ENCODE assay signal across 20 cellular contexts in the genomic region with DNA sequence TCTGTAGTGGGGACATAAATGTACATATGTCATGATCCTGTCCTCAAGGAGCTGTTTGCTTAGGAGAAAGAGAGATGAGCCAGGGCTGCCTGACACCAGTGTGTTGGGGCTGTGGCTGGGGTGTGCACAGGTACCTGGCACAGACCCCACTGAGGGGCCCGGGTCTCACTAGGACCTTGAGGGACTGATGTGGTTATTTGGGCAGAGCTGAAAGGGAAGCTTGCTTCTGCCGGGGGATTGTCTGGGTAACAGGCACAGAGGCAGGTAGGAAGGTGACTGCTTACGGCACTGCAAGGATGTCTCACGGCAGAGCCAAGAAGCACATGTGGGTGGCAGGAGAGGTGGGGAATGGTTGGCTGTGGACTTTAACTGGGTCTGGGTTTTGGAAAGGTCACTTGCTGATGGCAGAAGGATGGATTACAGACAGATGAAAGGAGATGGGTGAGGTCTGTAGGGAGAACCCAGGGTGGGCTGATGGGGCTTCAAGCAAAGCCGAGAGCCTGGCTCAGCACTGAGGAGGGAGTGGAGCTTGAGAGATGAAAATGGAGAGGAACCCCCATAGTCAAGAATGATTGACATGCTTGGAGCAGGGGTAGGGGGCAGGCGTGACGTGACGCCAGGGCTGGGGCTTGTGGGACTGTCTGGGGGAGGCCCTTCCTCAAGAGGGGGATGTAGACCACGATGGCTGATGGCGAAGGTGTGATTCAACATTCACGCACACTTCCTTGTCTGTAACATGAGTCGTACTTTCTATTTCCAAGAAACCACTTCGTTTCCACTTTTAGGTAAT.
A peak's percentile ranks its signal among the peaks of the same experiment; 100 is the strongest.
DNase-seq lines count a peak whose midpoint lies in the region; ATAC-seq and TF ChIP-seq lines count a peak whose summit lies in the region.
"Had no signal": no experiment of that assay in that cellular context is flagged by ENCODE, and none has a peak within 500 bp of the region (broad histone marks: within the 10 kb centered on the region; RNA-seq: fewer than 3 reads in every experiment).

No MANE protein-coding gene starts in this region.

- no peak overlapping the region for H3K27ac Mint-ChIP-seq in activated CD8-positive, alpha-beta memory T cell treated with anti-CD3 and anti-CD28 coated beads, Interleukin-2, amount 10 ng/mL, durations not matched to agents 7 days and 5 days
- peak overlapping the region; percentile 47 for H3K27ac Mint-ChIP-seq in activated naive CD8-positive, alpha-beta T cell
- H3K27ac Mint-ChIP-seq in type B pancreatic cell (no peak overlapping the region), T-helper 17 cell (no peak overlapping the region)
- H3K27ac Mint-ChIP-seq: CD8-positive, alpha-beta memory T cell; IgD-negative memory B cell had no signal

- peak; percentile 18 for DNase-seq in activated CD8-positive, alpha-beta memory T cell treated with anti-CD3 and anti-CD28 coated beads, Interleukin-2, amount 10 ng/mL, durations not matched to agents 7 days and 5 days
- DNase-seq in activated CD8-positive, alpha-beta memory T cell treated with anti-CD3 and anti-CD28 coated beads, Interleukin-2, amount 50 U/mL, for 48 hours, result no peak
- peak; percentile 34 for DNase-seq in islet precursor cell
- peak; percentile 47 for DNase-seq in type B pancreatic cell (ENCODE audit: extremely low spot score, unreplicated experiment)
- no peak for DNase-seq in Right ventricle myocardium superior
- DNase-seq in T-helper 17 cell, result no peak
- no peak for DNase-seq in GM13976 (ENCODE audit: low spot score)
- DNase-seq: Calu3; CD8-positive, alpha-beta memory T cell; DMS153; GOT3; NCI-H1694; NCI-H2081; NCI-H2171; NCI-H345; NCI-H524; NCI-H774 had no signal

- no peaks in the 10 kb centered on the region for H3K4me1 Mint-ChIP-seq in activated CD8-positive, alpha-beta memory T cell treated with anti-CD3 and anti-CD28 coated beads, Interleukin-2, amount 10 ng/mL, durations not matched to agents 7 days and 5 days
- peaks cover 13% of the 10 kb centered on the region for H3K4me1 Mint-ChIP-seq in activated naive CD8-positive, alpha-beta T cell (ENCODE audit: low read depth)
- H3K4me1 Mint-ChIP-seq in type B pancreatic cell (ENCODE audit: unreplicated experiment), result no peaks in the 10 kb centered on the region
- H3K4me1 Mint-ChIP-seq in T-helper 17 cell, result no peaks in the 10 kb centered on the region
- H3K4me1 Mint-ChIP-seq: CD8-positive, alpha-beta memory T cell; IgD-negative memory B cell had no signal

- no peaks in the 10 kb centered on the region for H3K36me3 Mint-ChIP-seq in activated CD8-positive, alpha-beta memory T cell treated with anti-CD3 and anti-CD28 coated beads, Interleukin-2, amount 10 ng/mL, durations not matched to agents 7 days and 5 days
- H3K36me3 Mint-ChIP-seq in activated naive CD8-positive, alpha-beta T cell, result no peaks in the 10 kb centered on the region
- H3K36me3 Mint-ChIP-seq in type B pancreatic cell (no peaks in the 10 kb centered on the region), T-helper 17 cell (ENCODE audit: low read depth) (no peaks in the 10 kb centered on the region)
- H3K36me3 Mint-ChIP-seq: CD8-positive, alpha-beta memory T cell; IgD-negative memory B cell had no signal

- CTCF ChIA-PET in activated CD8-positive, alpha-beta memory T cell treated with anti-CD3 and anti-CD28 coated beads, Interleukin-2, amount 10 ng/mL, durations not matched to agents 7 days and 5 days (lab: Charles Lee), result no interaction called here

- in situ Hi-C loops in GM13976 (cut with MboI; ENCODE audit: low sequenced_read_pairs, unreplicated experiment), result no loop called here

- TF ChIP-seq CTCF in type B pancreatic cell (conservative IDR thresholded peaks at IDR 0.05), result no peak
- no peak for TF ChIP-seq CTCF in GM13976 (IDR thresholded peaks at IDR 0.05; ENCODE audit: borderline replicate concordance, control extremely low read depth, extremely low read depth, insufficient read depth, missing control alignments)

- H3K9me3 Mint-ChIP-seq in activated CD8-positive, alpha-beta memory T cell treated with anti-CD3 and anti-CD28 coated beads, Interleukin-2, amount 10 ng/mL, durations not matched to agents 7 days and 5 days (ENCODE audit: low read depth), result no peaks in the 10 kb centered on the region
- no peaks in the 10 kb centered on the region for H3K9me3 Mint-ChIP-seq in activated naive CD8-positive, alpha-beta T cell (ENCODE audit: low read depth)
- H3K9me3 Mint-ChIP-seq in type B pancreatic cell, result no peaks in the 10 kb centered on the region

- ATAC-seq in activated CD8-positive, alpha-beta memory T cell treated with anti-CD3 and anti-CD28 coated beads, Interleukin-2, amount 10 ng/mL, durations not matched to agents 7 days and 5 days, result no peak
- ATAC-seq in Right ventricle myocardium superior (ENCODE audit: poor library complexity) (no peak), T-helper 17 cell (no peak)
- ATAC-seq: HCT116 had no signal

- no peaks in the 10 kb centered on the region for H3K27me3 Mint-ChIP-seq in activated CD8-positive, alpha-beta memory T cell treated with anti-CD3 and anti-CD28 coated beads, Interleukin-2, amount 10 ng/mL, durations not matched to agents 7 days and 5 days
- H3K27me3 Mint-ChIP-seq in activated naive CD8-positive, alpha-beta T cell, result peaks cover 2% of the 10 kb centered on the region
- peaks cover 9% of the 10 kb centered on the region for H3K27me3 Mint-ChIP-seq in type B pancreatic cell
- H3K27me3 Mint-ChIP-seq in T-helper 17 cell, result peaks cover 26% of the 10 kb centered on the region

- intact Hi-C loops in Right ventricle myocardium superior (cut with DNase I), result no loop called here

- no peaks in the 10 kb centered on the region for H3K9me3 ChIP-seq in T-helper 17 cell (ENCODE audit: control insufficient read depth, low read length, poor library complexity, severe bottlenecking)

- no peak overlapping the region for H3K4me3 Mint-ChIP-seq in activated CD8-positive, alpha-beta memory T cell treated with anti-CD3 and anti-CD28 coated beads, Interleukin-2, amount 10 ng/mL, durations not matched to agents 7 days and 5 days
- no peak overlapping the region for H3K4me3 Mint-ChIP-seq in activated naive CD8-positive, alpha-beta T cell
- no peak overlapping the region for H3K4me3 Mint-ChIP-seq in type B pancreatic cell
- no peak overlapping the region for H3K4me3 Mint-ChIP-seq in T-helper 17 cell
- H3K4me3 Mint-ChIP-seq: CD8-positive, alpha-beta memory T cell; IgD-negative memory B cell had no signal

Comparison
In these comparisons a context has a peak if more than half of its experiments do, and no peak if none do; other contexts are left out.
1. DNase-seq: peak in activated CD8-positive, alpha-beta memory T cell treated with anti-CD3 and anti-CD28 coated beads, Interleukin-2, amount 10 ng/mL, durations not matched to agents 7 days and 5 days (single experiment), islet precursor cell (single experiment) and type B pancreatic cell (single experiment); none in activated CD8-positive, alpha-beta memory T cell treated with anti-CD3 and anti-CD28 coated beads, Interleukin-2, amount 50 U/mL, for 48 hours (single experiment), Right ventricle myocardium superior (single experiment), T-helper 17 cell (0 of 3) and GM13976 (single experiment).